ENCODE assay signal across 9 cellular contexts in the genomic region with DNA sequence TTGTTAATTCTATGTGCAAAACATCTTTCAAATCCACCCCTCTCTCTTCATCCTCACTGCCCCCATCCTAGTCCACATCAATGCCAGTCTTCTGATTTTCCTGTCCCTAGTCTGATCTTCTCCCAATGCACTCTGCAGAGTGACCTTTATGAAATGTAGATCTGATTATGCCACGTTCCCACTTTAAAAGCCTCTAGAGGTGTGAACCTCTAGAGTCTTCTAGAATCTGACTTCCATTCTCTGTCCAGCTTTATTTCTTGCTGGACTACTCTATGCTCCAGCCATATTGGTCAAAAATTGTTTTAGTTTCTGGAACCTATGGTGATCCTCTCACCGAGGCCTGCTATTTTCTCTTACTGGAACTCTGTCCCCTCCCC. TPM values are rescaled to one million over a fixed set of nuclear protein-coding genes. Genes with fewer than 3 reads are reported as not detected.
DNase-seq lines count a peak whose midpoint lies in the region; ATAC-seq and TF ChIP-seq lines count a peak whose summit lies in the region.
"Had no signal": no experiment of that assay in that cellular context is flagged by ENCODE, and none has a peak within 500 bp of the region (broad histone marks: within the 10 kb centered on the region; RNA-seq: fewer than 3 reads in every experiment).

No MANE protein-coding gene starts in this region.

- in situ Hi-C loops in brain microvascular endothelial cell (cut with HindIII; ENCODE audit: low pct_ligation_motif_present, low sequenced_read_pairs): no loop called here

- H3K9me3 ChIP-seq in heart left ventricle (no peaks in the 10 kb centered on the region), mesodermal cell (ENCODE audit: control insufficient read depth, low read length) (no peaks in the 10 kb centered on the region), vagina (no peaks in the 10 kb centered on the region)

- TF ChIP-seq CTCF in heart left ventricle (IDR thresholded peaks at IDR 0.05) (no peak), brain microvascular endothelial cell (IDR thresholded peaks at IDR 0.05; ENCODE audit: low read depth, low read length, missing control alignments) (no peak), vagina (IDR thresholded peaks at IDR 0.05) (no peak)

- H3K4me1 ChIP-seq in heart left ventricle (peaks cover 0 to 14% (median 5%) of the 10 kb centered on the region in 12 donors), mesodermal cell (ENCODE audit: control insufficient read depth, insufficient read depth, low read length, poor library complexity, severe bottlenecking) (no peaks in the 10 kb centered on the region), vagina (peaks cover 9% of the 10 kb centered on the region)

- H3K27me3 ChIP-seq in heart left ventricle (no peaks in the 10 kb centered on the region), brain microvascular endothelial cell (replicated peaks) (no peaks in the 10 kb centered on the region), vagina (no peaks in the 10 kb centered on the region)

- 0 to 4% (median 3%) methylated on average over 2 of the region's 2 CpGs for WGBS in heart left ventricle, 4 donors
- 7 to 42% methylated on average over 1 to 2 of the region's 2 CpGs for WGBS in mesodermal cell (ENCODE audit: insufficient coverage in 2 of 2), 2 experiments

- H3K27ac ChIP-seq in heart left ventricle: peak overlapping the region in 11 of 12 donors; percentile 48 to 89 (median 80)
- no peak overlapping the region for H3K27ac ChIP-seq in brain microvascular endothelial cell
- peak overlapping the region; percentile 73 for H3K27ac ChIP-seq in mesodermal cell (ENCODE audit: low read depth, low read length, severe bottlenecking)
- peak overlapping the region; percentile 87 for H3K27ac ChIP-seq in vagina

- DNase-seq in heart left ventricle (no peak), cardiac septum (ENCODE audit: low spot score) (no peak), brain microvascular endothelial cell (no peak), vagina (ENCODE audit: extremely low spot score in 2 of 2) (no peak), NCI-H2171 (lab: John Stamatoyannopoulos, UW) (no peak), islet precursor cell (no peak), cerebellar nuclear complex (lab: John Stamatoyannopoulos, UW) (no peak)

- ATAC-seq in heart left ventricle: peak in 1 of 4 donors; percentile 8

- TF ChIP-seq POLR2A in heart left ventricle (IDR thresholded peaks at IDR 0.05): no peak
- no peak for TF ChIP-seq POLR2A in vagina (IDR thresholded peaks at IDR 0.05)

- no peaks in the 10 kb centered on the region for H3K36me3 ChIP-seq in heart left ventricle
- H3K36me3 ChIP-seq in brain microvascular endothelial cell (replicated peaks): no peaks in the 10 kb centered on the region
- no peaks in the 10 kb centered on the region for H3K36me3 ChIP-seq in mesodermal cell (ENCODE audit: control insufficient read depth, insufficient read depth, low read length)
- no peaks in the 10 kb centered on the region for H3K36me3 ChIP-seq in vagina

- H3K4me3 ChIP-seq in heart left ventricle: peak overlapping the region; percentile 35 to 80 (median 68)
- peak overlapping the region; percentile 52 for H3K4me3 ChIP-seq in brain microvascular endothelial cell (ENCODE audit: low read depth, low read length)
- peak overlapping the region; percentile 61 for H3K4me3 ChIP-seq in mesodermal cell (ENCODE audit: extremely low read depth, insufficient read depth, low read length, poor library complexity, severe bottlenecking)
- peak overlapping the region; percentile 66 to 70 for H3K4me3 ChIP-seq in vagina

- intact Hi-C loops in heart left ventricle (cut with DNase I) (loop anchor here in 1 of 10 donors (2.0 kb wide), 1 partner anchor 24 kb away; no protein-coding TSS in a partner anchor), cardiac septum (cut with DNase I) (no loop called here), vagina (cut with DNase I) (no loop called here)

RNA-seq across cellular contexts. Expression of a gene that starts 32.5 kb away (rescaled TPM):
- not detected for total RNA-seq in heart left ventricle
- not detected for polyA plus RNA-seq in heart left ventricle
- total RNA-seq in cardiac septum: not detected
- polyA plus RNA-seq in mesodermal cell (2013, experiment 1 of 2): not detected
- not detected for polyA plus RNA-seq in mesodermal cell (2013, experiment 2 of 2)
- not detected for total RNA-seq in vagina
- total RNA-seq: M059J had no signal
